In the genomic region with DNA sequence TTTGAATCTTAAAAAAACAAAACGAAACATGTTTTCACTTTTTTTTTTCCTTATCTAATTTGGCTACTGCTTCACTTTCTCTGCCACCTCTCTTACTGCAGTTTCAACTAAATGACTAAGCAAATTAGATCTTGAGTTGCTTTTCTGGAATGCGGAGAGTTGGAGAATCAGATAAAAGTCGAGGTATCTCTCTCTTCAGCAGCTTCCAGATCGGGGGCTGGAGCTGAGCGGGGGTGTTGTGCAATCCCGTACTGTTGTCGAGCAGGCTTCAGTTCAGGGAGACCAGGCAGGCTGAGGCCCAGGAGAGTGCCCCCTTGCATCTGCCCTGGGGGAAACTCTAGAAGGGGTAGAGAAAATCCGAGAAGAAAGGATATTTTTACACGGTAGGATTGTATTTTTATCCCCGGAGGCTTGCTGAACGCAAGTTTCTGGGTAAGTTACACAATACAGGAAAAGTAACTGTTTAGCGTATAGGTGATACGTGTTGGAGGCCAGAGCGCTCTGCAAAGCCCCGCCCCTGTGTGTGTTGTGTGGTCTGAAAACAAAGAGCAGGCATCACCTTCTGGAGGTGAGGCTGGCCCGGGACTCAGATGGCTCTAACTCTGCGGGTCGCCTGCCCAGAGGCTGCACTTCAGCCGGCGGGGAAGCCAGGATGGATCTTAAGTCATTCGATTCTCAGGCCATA, we compare ENCODE assay signal across 1 cellular context.
A peak's percentile ranks its signal among the peaks of the same experiment; 100 is the strongest.
TF ChIP-seq lines count a peak whose summit lies in the region.

No MANE protein-coding gene starts in this region.

TF ChIP-seq in K562, 482 proteins besides CTCF, POLR2A, EP300 and RAD21 (continued from another document and continues in another):
- TF ChIP-seq, protein P1, sequence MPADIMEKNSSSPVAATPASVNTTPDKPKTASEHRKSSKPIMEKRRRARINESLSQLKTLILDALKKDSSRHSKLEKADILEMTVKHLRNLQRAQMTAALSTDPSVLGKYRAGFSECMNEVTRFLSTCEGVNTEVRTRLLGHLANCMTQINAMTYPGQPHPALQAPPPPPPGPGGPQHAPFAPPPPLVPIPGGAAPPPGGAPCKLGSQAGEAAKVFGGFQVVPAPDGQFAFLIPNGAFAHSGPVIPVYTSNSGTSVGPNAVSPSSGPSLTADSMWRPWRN (IDR thresholded peaks at IDR 0.05; ENCODE audit: low read depth) = no peak
- no peak for TF ChIP-seq HSF4 (CRISPR knock-in tag; IDR thresholded peaks at IDR 0.05; ENCODE audit: borderline replicate concordance)
- TF ChIP-seq, protein P2, sequence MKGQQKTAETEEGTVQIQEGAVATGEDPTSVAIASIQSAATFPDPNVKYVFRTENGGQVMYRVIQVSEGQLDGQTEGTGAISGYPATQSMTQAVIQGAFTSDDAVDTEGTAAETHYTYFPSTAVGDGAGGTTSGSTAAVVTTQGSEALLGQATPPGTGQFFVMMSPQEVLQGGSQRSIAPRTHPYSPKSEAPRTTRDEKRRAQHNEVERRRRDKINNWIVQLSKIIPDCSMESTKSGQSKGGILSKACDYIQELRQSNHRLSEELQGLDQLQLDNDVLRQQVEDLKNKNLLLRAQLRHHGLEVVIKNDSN (CRISPR knock-in tag; IDR thresholded peaks at IDR 0.05) = no peak
- TF ChIP-seq, protein P3, sequence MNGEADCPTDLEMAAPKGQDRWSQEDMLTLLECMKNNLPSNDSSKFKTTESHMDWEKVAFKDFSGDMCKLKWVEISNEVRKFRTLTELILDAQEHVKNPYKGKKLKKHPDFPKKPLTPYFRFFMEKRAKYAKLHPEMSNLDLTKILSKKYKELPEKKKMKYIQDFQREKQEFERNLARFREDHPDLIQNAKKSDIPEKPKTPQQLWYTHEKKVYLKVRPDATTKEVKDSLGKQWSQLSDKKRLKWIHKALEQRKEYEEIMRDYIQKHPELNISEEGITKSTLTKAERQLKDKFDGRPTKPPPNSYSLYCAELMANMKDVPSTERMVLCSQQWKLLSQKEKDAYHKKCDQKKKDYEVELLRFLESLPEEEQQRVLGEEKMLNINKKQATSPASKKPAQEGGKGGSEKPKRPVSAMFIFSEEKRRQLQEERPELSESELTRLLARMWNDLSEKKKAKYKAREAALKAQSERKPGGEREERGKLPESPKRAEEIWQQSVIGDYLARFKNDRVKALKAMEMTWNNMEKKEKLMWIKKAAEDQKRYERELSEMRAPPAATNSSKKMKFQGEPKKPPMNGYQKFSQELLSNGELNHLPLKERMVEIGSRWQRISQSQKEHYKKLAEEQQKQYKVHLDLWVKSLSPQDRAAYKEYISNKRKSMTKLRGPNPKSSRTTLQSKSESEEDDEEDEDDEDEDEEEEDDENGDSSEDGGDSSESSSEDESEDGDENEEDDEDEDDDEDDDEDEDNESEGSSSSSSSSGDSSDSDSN (IDR thresholded peaks at IDR 0.05; ENCODE audit: borderline replicate concordance in 1 of 2, low read depth in 2 of 2, low read length in 2 of 2) = 0 out of 4 replicates have a peak, but pooled peaks of 1 of the 2 experiments have one; percentile 51
- no peak for TF ChIP-seq U2AF2 (optimal IDR thresholded peaks at IDR 0.05; ENCODE audit: low read depth, low read length)
- TF ChIP-seq, protein P4, sequence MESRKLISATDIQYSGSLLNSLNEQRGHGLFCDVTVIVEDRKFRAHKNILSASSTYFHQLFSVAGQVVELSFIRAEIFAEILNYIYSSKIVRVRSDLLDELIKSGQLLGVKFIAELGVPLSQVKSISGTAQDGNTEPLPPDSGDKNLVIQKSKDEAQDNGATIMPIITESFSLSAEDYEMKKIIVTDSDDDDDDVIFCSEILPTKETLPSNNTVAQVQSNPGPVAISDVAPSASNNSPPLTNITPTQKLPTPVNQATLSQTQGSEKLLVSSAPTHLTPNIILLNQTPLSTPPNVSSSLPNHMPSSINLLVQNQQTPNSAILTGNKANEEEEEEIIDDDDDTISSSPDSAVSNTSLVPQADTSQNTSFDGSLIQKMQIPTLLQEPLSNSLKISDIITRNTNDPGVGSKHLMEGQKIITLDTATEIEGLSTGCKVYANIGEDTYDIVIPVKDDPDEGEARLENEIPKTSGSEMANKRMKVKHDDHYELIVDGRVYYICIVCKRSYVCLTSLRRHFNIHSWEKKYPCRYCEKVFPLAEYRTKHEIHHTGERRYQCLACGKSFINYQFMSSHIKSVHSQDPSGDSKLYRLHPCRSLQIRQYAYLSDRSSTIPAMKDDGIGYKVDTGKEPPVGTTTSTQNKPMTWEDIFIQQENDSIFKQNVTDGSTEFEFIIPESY (CRISPR knock-in tag; IDR thresholded peaks at IDR 0.05) = no peak
- peak; percentile 47; the same call in 1 of the 2 replicates for TF ChIP-seq KLF16 (IDR thresholded peaks at IDR 0.05)
- peak; percentile 49; the same call in 1 of the 2 replicates for TF ChIP-seq BCOR (IDR thresholded peaks at IDR 0.05)
- peak in 1 of 2 experiments; percentile 100; a peak in 2 of 4 replicates for TF ChIP-seq ARNT (IDR thresholded peaks at IDR 0.05)
- TF ChIP-seq ETS2 (tag; IDR thresholded peaks at IDR 0.05; ENCODE audit: borderline replicate concordance, poor library complexity, severe bottlenecking) = no peak
- TF ChIP-seq, protein P5, sequence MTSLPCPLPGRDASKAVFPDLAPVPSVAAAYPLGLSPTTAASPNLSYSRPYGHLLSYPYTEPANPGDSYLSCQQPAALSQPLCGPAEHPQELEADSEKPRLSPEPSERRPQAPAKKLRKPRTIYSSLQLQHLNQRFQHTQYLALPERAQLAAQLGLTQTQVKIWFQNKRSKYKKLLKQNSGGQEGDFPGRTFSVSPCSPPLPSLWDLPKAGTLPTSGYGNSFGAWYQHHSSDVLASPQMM (CRISPR knock-in tag; IDR thresholded peaks at IDR 0.05) = no peak
- peak; percentile 87 for TF ChIP-seq ZNF384 (IDR thresholded peaks at IDR 0.05; ENCODE audit: low read depth, low read length)
- 0 out of 2 replicates have a peak, but pooled peaks have one; percentile 37 for TF ChIP-seq PML (IDR thresholded peaks at IDR 0.05; ENCODE audit: low read length)
- TF ChIP-seq SMC3 (conservative IDR thresholded peaks at IDR 0.05; ENCODE audit: insufficient read depth, low read depth, low read length) = no peak
- TF ChIP-seq, protein P6, sequence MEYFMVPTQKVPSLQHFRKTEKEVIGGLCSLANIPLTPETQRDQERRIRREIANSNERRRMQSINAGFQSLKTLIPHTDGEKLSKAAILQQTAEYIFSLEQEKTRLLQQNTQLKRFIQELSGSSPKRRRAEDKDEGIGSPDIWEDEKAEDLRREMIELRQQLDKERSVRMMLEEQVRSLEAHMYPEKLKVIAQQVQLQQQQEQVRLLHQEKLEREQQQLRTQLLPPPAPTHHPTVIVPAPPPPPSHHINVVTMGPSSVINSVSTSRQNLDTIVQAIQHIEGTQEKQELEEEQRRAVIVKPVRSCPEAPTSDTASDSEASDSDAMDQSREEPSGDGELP (CRISPR knock-in tag; IDR thresholded peaks at IDR 0.05; ENCODE audit: borderline replicate concordance) = peak; percentile 28; the same call in 1 of the 2 replicates
- no peak for TF ChIP-seq SAP30 (IDR thresholded peaks at IDR 0.05; ENCODE audit: borderline replicate concordance, insufficient read depth, low read depth, low read length, poor library complexity, severe bottlenecking)
- TF ChIP-seq ZNF134 (CRISPR knock-in tag; conservative IDR thresholded peaks at IDR 0.05) = no peak
- TF ChIP-seq GATA2 (CRISPR knock-in tag; IDR thresholded peaks at IDR 0.05) = peak; percentile 69
- no peak for TF ChIP-seq NR1H2 (CRISPR knock-in tag; IDR thresholded peaks at IDR 0.05)
- TF ChIP-seq ARID1B (IDR thresholded peaks at IDR 0.05) = peak; percentile 90
- TF ChIP-seq, protein P7, sequence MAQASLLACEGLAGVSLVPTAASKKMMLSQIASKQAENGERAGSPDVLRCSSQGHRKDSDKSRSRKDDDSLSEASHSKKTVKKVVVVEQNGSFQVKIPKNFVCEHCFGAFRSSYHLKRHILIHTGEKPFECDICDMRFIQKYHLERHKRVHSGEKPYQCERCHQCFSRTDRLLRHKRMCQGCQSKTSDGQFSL (CRISPR knock-in tag; IDR thresholded peaks at IDR 0.05) = no peak
- TF ChIP-seq, protein P7 (tag; IDR thresholded peaks at IDR 0.05) = no peak
- TF ChIP-seq ZNF316 (IDR thresholded peaks at IDR 0.05) = peak; percentile 96
- TF ChIP-seq MEF2D (tag; conservative IDR thresholded peaks at IDR 0.05; ENCODE audit: low read depth) = no peak
- TF ChIP-seq MEF2A (IDR thresholded peaks at IDR 0.05; ENCODE audit: control insufficient read depth, low read depth, low read length) = no peak
- TF ChIP-seq, protein P8, sequence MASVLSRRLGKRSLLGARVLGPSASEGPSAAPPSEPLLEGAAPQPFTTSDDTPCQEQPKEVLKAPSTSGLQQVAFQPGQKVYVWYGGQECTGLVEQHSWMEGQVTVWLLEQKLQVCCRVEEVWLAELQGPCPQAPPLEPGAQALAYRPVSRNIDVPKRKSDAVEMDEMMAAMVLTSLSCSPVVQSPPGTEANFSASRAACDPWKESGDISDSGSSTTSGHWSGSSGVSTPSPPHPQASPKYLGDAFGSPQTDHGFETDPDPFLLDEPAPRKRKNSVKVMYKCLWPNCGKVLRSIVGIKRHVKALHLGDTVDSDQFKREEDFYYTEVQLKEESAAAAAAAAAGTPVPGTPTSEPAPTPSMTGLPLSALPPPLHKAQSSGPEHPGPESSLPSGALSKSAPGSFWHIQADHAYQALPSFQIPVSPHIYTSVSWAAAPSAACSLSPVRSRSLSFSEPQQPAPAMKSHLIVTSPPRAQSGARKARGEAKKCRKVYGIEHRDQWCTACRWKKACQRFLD (CRISPR knock-in tag; IDR thresholded peaks at IDR 0.05) = no peak
- TF ChIP-seq ZNF77 (CRISPR knock-in tag; IDR thresholded peaks at IDR 0.05) = no peak
- no peak for TF ChIP-seq JUNB (CRISPR knock-in tag; conservative IDR thresholded peaks at IDR 0.05)
- TF ChIP-seq KAT7 (CRISPR knock-in tag; IDR thresholded peaks at IDR 0.05; ENCODE audit: borderline replicate concordance) = no peak
- no peak for TF ChIP-seq MYBL2 (IDR thresholded peaks at IDR 0.05; ENCODE audit: low read depth)
- no peak for TF ChIP-seq MYBL2 (CRISPR knock-in tag; IDR thresholded peaks at IDR 0.05; ENCODE audit: borderline replicate concordance)
- TF ChIP-seq NCOA2 (IDR thresholded peaks at IDR 0.05; ENCODE audit: partially characterized antibody in 2 of 2) = no peak
- TF ChIP-seq, protein P9, sequence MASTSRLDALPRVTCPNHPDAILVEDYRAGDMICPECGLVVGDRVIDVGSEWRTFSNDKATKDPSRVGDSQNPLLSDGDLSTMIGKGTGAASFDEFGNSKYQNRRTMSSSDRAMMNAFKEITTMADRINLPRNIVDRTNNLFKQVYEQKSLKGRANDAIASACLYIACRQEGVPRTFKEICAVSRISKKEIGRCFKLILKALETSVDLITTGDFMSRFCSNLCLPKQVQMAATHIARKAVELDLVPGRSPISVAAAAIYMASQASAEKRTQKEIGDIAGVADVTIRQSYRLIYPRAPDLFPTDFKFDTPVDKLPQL (IDR thresholded peaks at IDR 0.05; ENCODE audit: extremely low read depth, insufficient read length) = no peak
- no peak for TF ChIP-seq TCF7L2 (IDR thresholded peaks at IDR 0.05; ENCODE audit: low read depth, low read length)
- peak; percentile 62 for TF ChIP-seq NCOR1 (IDR thresholded peaks at IDR 0.05)
- TF ChIP-seq, protein P10, sequence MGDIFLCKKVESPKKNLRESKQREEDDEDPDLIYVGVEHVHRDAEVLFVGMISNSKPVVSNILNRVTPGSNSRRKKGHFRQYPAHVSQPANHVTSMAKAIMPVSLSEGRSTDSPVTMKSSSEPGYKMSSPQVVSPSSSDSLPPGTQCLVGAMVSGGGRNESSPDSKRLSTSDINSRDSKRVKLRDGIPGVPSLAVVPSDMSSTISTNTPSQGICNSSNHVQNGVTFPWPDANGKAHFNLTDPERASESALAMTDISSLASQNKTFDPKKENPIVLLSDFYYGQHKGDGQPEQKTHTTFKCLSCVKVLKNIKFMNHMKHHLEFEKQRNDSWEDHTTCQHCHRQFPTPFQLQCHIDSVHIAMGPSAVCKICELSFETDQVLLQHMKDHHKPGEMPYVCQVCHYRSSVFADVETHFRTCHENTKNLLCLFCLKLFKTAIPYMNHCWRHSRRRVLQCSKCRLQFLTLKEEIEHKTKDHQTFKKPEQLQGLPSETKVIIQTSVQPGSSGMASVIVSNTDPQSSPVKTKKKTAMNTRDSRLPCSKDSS (IDR thresholded peaks at IDR 0.05; ENCODE audit: low read depth, partially characterized antibody) = no peak
- TF ChIP-seq ZNF778 (CRISPR knock-in tag; IDR thresholded peaks at IDR 0.05) = no peak
- TF ChIP-seq, protein P11, sequence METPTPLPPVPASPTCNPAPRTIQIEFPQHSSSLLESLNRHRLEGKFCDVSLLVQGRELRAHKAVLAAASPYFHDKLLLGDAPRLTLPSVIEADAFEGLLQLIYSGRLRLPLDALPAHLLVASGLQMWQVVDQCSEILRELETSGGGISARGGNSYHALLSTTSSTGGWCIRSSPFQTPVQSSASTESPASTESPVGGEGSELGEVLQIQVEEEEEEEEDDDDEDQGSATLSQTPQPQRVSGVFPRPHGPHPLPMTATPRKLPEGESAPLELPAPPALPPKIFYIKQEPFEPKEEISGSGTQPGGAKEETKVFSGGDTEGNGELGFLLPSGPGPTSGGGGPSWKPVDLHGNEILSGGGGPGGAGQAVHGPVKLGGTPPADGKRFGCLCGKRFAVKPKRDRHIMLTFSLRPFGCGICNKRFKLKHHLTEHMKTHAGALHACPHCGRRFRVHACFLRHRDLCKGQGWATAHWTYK (CRISPR knock-in tag; IDR thresholded peaks at IDR 0.05) = no peak
- TF ChIP-seq, protein P12, sequence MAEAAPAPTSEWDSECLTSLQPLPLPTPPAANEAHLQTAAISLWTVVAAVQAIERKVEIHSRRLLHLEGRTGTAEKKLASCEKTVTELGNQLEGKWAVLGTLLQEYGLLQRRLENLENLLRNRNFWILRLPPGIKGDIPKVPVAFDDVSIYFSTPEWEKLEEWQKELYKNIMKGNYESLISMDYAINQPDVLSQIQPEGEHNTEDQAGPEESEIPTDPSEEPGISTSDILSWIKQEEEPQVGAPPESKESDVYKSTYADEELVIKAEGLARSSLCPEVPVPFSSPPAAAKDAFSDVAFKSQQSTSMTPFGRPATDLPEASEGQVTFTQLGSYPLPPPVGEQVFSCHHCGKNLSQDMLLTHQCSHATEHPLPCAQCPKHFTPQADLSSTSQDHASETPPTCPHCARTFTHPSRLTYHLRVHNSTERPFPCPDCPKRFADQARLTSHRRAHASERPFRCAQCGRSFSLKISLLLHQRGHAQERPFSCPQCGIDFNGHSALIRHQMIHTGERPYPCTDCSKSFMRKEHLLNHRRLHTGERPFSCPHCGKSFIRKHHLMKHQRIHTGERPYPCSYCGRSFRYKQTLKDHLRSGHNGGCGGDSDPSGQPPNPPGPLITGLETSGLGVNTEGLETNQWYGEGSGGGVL (CRISPR knock-in tag; IDR thresholded peaks at IDR 0.05) = no peak
- TF ChIP-seq CCAR2 (IDR thresholded peaks at IDR 0.05; ENCODE audit: low read depth, low read length) = no peak
- TF ChIP-seq MAZ (CRISPR knock-in tag; conservative IDR thresholded peaks at IDR 0.05 in 1 of 2, IDR thresholded peaks at IDR 0.05 in 1 of 2) = peak; percentile 21 to 80; a peak in 3 of 4 replicates
- no peak for TF ChIP-seq ASH1L (IDR thresholded peaks at IDR 0.05; ENCODE audit: borderline replicate concordance, low read depth, partially characterized antibody)
- TF ChIP-seq TAF7 (tag; IDR thresholded peaks at IDR 0.05) = peak; percentile 61
- TF ChIP-seq NCOA6 (IDR thresholded peaks at IDR 0.05) = no peak
- TF ChIP-seq HDAC3 (IDR thresholded peaks at IDR 0.05; ENCODE audit: borderline replicate concordance, partially characterized antibody) = peak; percentile 73
- peak; percentile 52 for TF ChIP-seq RBBP5 (IDR thresholded peaks at IDR 0.05; ENCODE audit: borderline replicate concordance, insufficient read depth, low read length, poor library complexity, severe bottlenecking)
- TF ChIP-seq EZH2 (IDR thresholded peaks at IDR 0.05; ENCODE audit: borderline replicate concordance, low read depth, low read length) = no peak
- peak; percentile 66 for TF ChIP-seq MYNN (IDR thresholded peaks at IDR 0.05)
- TF ChIP-seq MYNN (CRISPR knock-in tag; IDR thresholded peaks at IDR 0.05) = no peak
- no peak for TF ChIP-seq DNMT1 (IDR thresholded peaks at IDR 0.05)
